ENCODE assay signal across 15 cellular contexts in genomic region chr9:120783611-120784047, GRCh38. TPM values are rescaled to one million over a fixed set of nuclear protein-coding genes. Genes with fewer than 3 reads are reported as not detected.
DNase-seq lines count a peak whose midpoint lies in the region; ATAC-seq, FAIRE-seq and TF ChIP-seq lines count a peak whose summit lies in the region.
"Had no signal": no experiment of that assay in that cellular context is flagged by ENCODE, and none has a peak within 500 bp of the region (broad histone marks: within the 10 kb centered on the region; RNA-seq: fewer than 3 reads in every experiment).

No MANE protein-coding gene starts in this region.

- no peak overlapping the region for H2BK20ac ChIP-seq in H9 (ENCODE audit: low read depth, low read length, poor library complexity, severe bottlenecking)

- no peak for FAIRE-seq in kidney (lab: Jason Lieb, UNC)

- no peak overlapping the region for H3K4me2 ChIP-seq in H9 (ENCODE audit: insufficient read depth, insufficient read length, low read length)

- peaks cover 7% of the 10 kb centered on the region for H3K4me1 Mint-ChIP-seq in osteocyte (ENCODE audit: unreplicated experiment)
- no peaks in the 10 kb centered on the region for H3K4me1 Mint-ChIP-seq in H9

- no peak overlapping the region for H4K8ac ChIP-seq in H9 (replicated peaks; ENCODE audit: insufficient read length, low read depth, low read length)

- no peaks in the 10 kb centered on the region for H3K9me3 Mint-ChIP-seq in osteocyte (ENCODE audit: unreplicated experiment)
- H3K9me3 Mint-ChIP-seq in H9 = peaks cover 0 to 3% of the 10 kb centered on the region in 2 experiments; a peak in 1 of 5 replicates
- H3K9me3 Mint-ChIP-seq: activated CD4-positive, alpha-beta T cell treated with anti-CD3 and anti-CD28 coated beads, Interleukin-2, amount 10 ng/mL, durations not matched to agents 7 days and 5 days; stimulated activated memory B cell treated with anti-CD40 and anti-IgM and Interleukin-4, amounts not matched to agents 10 μg/mL and 1 μg/mL and 100 μg/mL, for 72 hours had no signal

- peaks cover 7% of the 10 kb centered on the region for H3K79me1 ChIP-seq in H9 (ENCODE audit: insufficient read depth, low read depth, low read length, poor library complexity, severe bottlenecking)

- H3T11ph ChIP-seq in H9 (ENCODE audit: low read length) = no peak overlapping the region

- H4K20me1 ChIP-seq in H9 (ENCODE audit: control insufficient read depth, insufficient read depth, insufficient read length) = no peaks in the 10 kb centered on the region

- no peaks in the 10 kb centered on the region for H3K27me3 Mint-ChIP-seq in osteocyte (ENCODE audit: unreplicated experiment)
- no peaks in the 10 kb centered on the region for H3K27me3 Mint-ChIP-seq in H9 (ENCODE audit: low read depth)
- H3K27me3 Mint-ChIP-seq: activated CD4-positive, alpha-beta T cell treated with anti-CD3 and anti-CD28 coated beads, Interleukin-2, amount 10 ng/mL, durations not matched to agents 7 days and 5 days; stimulated activated memory B cell treated with anti-CD40 and anti-IgM and Interleukin-4, amounts not matched to agents 10 μg/mL and 1 μg/mL and 100 μg/mL, for 72 hours had no signal

- no CpG with 5 or more reads among the region's 2 CpGs for WGBS in H9 (ENCODE audit: extremely low coverage, insufficient read length, low lambda C conversion rate)

- H3K36me3 Mint-ChIP-seq in osteocyte (ENCODE audit: unreplicated experiment) (peaks cover 34% of the 10 kb centered on the region), H9 (ENCODE audit: insufficient read depth in 1 of 3, low read depth in 3 of 3) (peaks cover 22 to 48% (median 47%) of the 10 kb centered on the region in 3 experiments)

- ATAC-seq in stimulated activated naive CD8-positive, alpha-beta T cell treated with anti-CD3 and anti-CD28 coated beads, Interleukin-15, Interleukin-2, amounts not matched to agents 100 U/mL and 50 U/mL, for 24 hours = no peak
- ATAC-seq: stimulated activated memory B cell treated with anti-CD40 and anti-IgM and Interleukin-4, amounts not matched to agents 10 μg/mL and 1 μg/mL and 100 μg/mL, for 72 hours had no signal

- H4K5ac ChIP-seq in H9 (ENCODE audit: insufficient read length, low read depth, low read length) = no peak overlapping the region

- no peak overlapping the region for H3K14ac ChIP-seq in H9 (ENCODE audit: insufficient read depth, low read length)

- DNase-seq in EL (peak; percentile 40), NCI-H146 treated with DMSO at 0.1 percent for 48 hours (lab: John Stamatoyannopoulos, UW; ENCODE audit: unreplicated experiment) (peak; percentile 3), epithelial cell of prostate (ENCODE audit: low read depth, low spot score) (peak; percentile 80), osteocyte (ENCODE audit: extremely low spot score, unreplicated experiment) (no peak), kidney (no peak), DMS153 treated with DMSO at 0.1 percent for 48 hours (lab: John Stamatoyannopoulos, UW; ENCODE audit: unreplicated experiment) (no peak), H9 (no peak)
- DNase-seq in stimulated activated naive CD8-positive, alpha-beta T cell treated with anti-CD3 and anti-CD28 coated beads, Interleukin-15, Interleukin-2, amounts not matched to agents 100 U/mL and 50 U/mL, for 24 hours = no peak
- DNase-seq: activated CD4-positive, alpha-beta T cell treated with anti-CD3 and anti-CD28 coated beads, Interleukin-2, amount 10 ng/mL, durations not matched to agents 7 days and 5 days; anterior cingulate cortex; H7; NCI-H2029 had no signal

- H3K4me1 ChIP-seq in kidney (ENCODE audit: control insufficient read depth in 1 of 2, insufficient read depth in 1 of 2, low read depth in 1 of 2, low read length in 2 of 2) (no peaks in the 10 kb centered on the region), H9 (ENCODE audit: insufficient read depth, low read length) (no peaks in the 10 kb centered on the region)

- H3K79me2 ChIP-seq in H9 (ENCODE audit: insufficient read depth, low read length) = peaks cover 3% of the 10 kb centered on the region; the same call in 1 of the 2 replicates

- peak overlapping the region; percentile 41 for H3K27ac Mint-ChIP-seq in osteocyte (ENCODE audit: unreplicated experiment)
- H3K27ac Mint-ChIP-seq in H9 = no peak overlapping the region
- H3K27ac Mint-ChIP-seq: activated CD4-positive, alpha-beta T cell treated with anti-CD3 and anti-CD28 coated beads, Interleukin-2, amount 10 ng/mL, durations not matched to agents 7 days and 5 days; stimulated activated memory B cell treated with anti-CD40 and anti-IgM and Interleukin-4, amounts not matched to agents 10 μg/mL and 1 μg/mL and 100 μg/mL, for 72 hours had no signal

- H3K23ac ChIP-seq in H9 (ENCODE audit: insufficient read length, low read depth, low read length) = no peak overlapping the region

- H3K4me3 ChIP-seq in kidney (ENCODE audit: low read length in 2 of 2) = no peak overlapping the region
- H3K4me3 ChIP-seq: lung, skin epidermis had no signal

- H2BK5ac ChIP-seq in H9 (ENCODE audit: insufficient read length, low read length) = no peak overlapping the region

- H3K9me3 ChIP-seq in kidney (ENCODE audit: control insufficient read depth in 1 of 2, low read length in 2 of 2) (no peaks in the 10 kb centered on the region), H9 (ENCODE audit: control insufficient read depth, low read depth, low read length) (no peaks in the 10 kb centered on the region)

- peaks cover 6 to 10% of the 10 kb centered on the region in 2 donors for H3K36me3 ChIP-seq in kidney (ENCODE audit: control insufficient read depth in 1 of 2, insufficient read depth in 2 of 2, low read length in 2 of 2)

- no peak overlapping the region for H2BK15ac ChIP-seq in H9 (ENCODE audit: low read depth, low read length)

- H2AFZ ChIP-seq in H9 (ENCODE audit: low read length) = no peak overlapping the region

- no peak overlapping the region for H2BK12ac ChIP-seq in H9 (ENCODE audit: insufficient read length, low read depth, low read length)

- no peak overlapping the region for H2BK120ac ChIP-seq in H9 (ENCODE audit: low read depth, low read length, poor library complexity, severe bottlenecking)

- H3K18ac ChIP-seq in H9 (ENCODE audit: insufficient read length, low read depth, low read length) = no peak overlapping the region

- H3K4me3 Mint-ChIP-seq in osteocyte (ENCODE audit: unreplicated experiment) (no peak overlapping the region), H9 (no peak overlapping the region)
- H3K4me3 Mint-ChIP-seq: activated CD4-positive, alpha-beta T cell treated with anti-CD3 and anti-CD28 coated beads, Interleukin-2, amount 10 ng/mL, durations not matched to agents 7 days and 5 days; stimulated activated memory B cell treated with anti-CD40 and anti-IgM and Interleukin-4, amounts not matched to agents 10 μg/mL and 1 μg/mL and 100 μg/mL, for 72 hours had no signal

- H3K27me3 ChIP-seq in H9 (ENCODE audit: insufficient read depth, low read length) = no peaks in the 10 kb centered on the region

- no peaks in the 10 kb centered on the region for H3K23me2 ChIP-seq in H9 (ENCODE audit: insufficient read length, low read depth, low read length, poor library complexity, severe bottlenecking)

- no peak overlapping the region for H2AK5ac ChIP-seq in H9 (ENCODE audit: insufficient read length, low read length)

- no peak overlapping the region for H3K4ac ChIP-seq in H9 (ENCODE audit: low read depth, low read length)

- H3K56ac ChIP-seq in H9 (ENCODE audit: insufficient read length, low read depth, low read length) = no peak overlapping the region

- no peak for TF ChIP-seq CTCF in osteocyte (IDR thresholded peaks at IDR 0.05)
- TF ChIP-seq CTCF in kidney (IDR thresholded peaks at IDR 0.05; ENCODE audit: borderline replicate concordance, extremely low read depth, insufficient read depth) = no peak
- no peak for TF ChIP-seq CTCF in H9 (conservative IDR thresholded peaks at IDR 0.05)

- H3K9ac ChIP-seq in kidney (ENCODE audit: low read length in 2 of 2) (no peak overlapping the region), H9 (ENCODE audit: extremely low read depth, insufficient read length, low read length) (no peak overlapping the region)

- intact Hi-C loops in kidney (cut with DNase I) = no loop called here

- H4K91ac ChIP-seq in H9 (ENCODE audit: insufficient read length, low read depth, low read length) = no peak overlapping the region

- peak overlapping the region; percentile 42 for H3K27ac ChIP-seq in epithelial cell of prostate
- no peak overlapping the region for H3K27ac ChIP-seq in kidney (ENCODE audit: low read depth in 2 of 2, low read length in 2 of 2)
- no peak overlapping the region for H3K27ac ChIP-seq in H9 (ENCODE audit: insufficient read length, low read depth, low read length)

RNA-seq across cellular contexts. Expression of gene FBXW2, which starts 9.6 kb away (rescaled TPM):
- total RNA-seq in osteocyte (84.7 and 86.8 TPM in 2 replicates), kidney (67.8 TPM), H9 (2021) (60.9 and 62.1 TPM in 2 replicates)
- polyA plus RNA-seq in kidney (ENCODE audit: insufficient read depth, low read depth, low replicate concordance) = 13.8 TPM

RNA-seq across cellular contexts. Expression of gene PSMD5, which starts 59.1 kb away (rescaled TPM):
- total RNA-seq in osteocyte (53.3 and 69.5 TPM in 2 replicates), kidney (38.3 TPM), H9 (2021) (64.9 and 68.9 TPM in 2 replicates)
- 17.1 TPM for polyA plus RNA-seq in kidney (ENCODE audit: insufficient read depth, low read depth, low replicate concordance)

Comparison
In these comparisons a context has a peak if more than half of its experiments do, and no peak if none do; other contexts are left out.
1. DNase-seq: peak in EL (single experiment), NCI-H146 treated with DMSO at 0.1 percent for 48 hours (single experiment) and epithelial cell of prostate (single experiment); none in osteocyte (single experiment), kidney (single experiment), DMS153 treated with DMSO at 0.1 percent for 48 hours (single experiment), stimulated activated naive CD8-positive, alpha-beta T cell treated with anti-CD3 and anti-CD28 coated beads, Interleukin-15, Interleukin-2, amounts not matched to agents 100 U/mL and 50 U/mL, for 24 hours (single experiment) and H9 (single experiment).